Comparison of ENCODE assay signal across 2 cellular contexts in the genomic region with DNA sequence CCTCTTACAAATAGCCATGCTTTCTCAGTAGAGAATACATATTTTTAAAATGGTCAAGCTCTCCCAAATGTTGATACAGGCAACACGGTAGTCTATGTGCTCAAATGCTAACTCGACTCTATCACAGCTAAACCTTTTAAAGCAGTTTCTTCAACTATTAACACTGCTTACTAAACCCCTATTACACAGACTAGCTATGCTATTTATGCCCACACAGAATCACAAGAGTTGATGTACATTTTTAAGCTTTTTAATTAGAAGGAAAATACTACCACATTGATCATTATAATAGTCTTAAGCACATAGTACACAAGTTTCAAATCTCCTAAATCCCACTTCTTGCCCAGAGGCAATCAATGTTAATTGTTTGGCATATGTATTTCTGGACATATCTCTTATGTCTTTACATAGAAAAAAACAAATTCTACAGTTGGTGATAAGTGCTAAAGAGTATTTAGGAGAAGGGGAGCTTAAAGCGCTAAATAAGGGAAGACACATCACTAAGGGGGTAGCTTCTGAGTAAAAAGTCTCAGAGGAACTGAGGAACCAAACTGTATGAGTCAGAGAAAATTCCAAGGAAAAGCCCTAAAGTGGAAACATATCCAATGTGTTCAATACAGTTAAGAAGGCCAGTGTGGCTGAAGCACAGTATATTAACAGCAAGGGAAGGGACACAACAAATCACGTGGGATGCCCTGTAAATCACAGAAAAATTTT.
TF ChIP-seq lines count a peak whose summit lies in the region.

No MANE protein-coding gene starts in this region.

TF ChIP-seq in SK-N-SH, 30 proteins besides CTCF, POLR2A, EP300 and RAD21:
- TF ChIP-seq, protein P1, sequence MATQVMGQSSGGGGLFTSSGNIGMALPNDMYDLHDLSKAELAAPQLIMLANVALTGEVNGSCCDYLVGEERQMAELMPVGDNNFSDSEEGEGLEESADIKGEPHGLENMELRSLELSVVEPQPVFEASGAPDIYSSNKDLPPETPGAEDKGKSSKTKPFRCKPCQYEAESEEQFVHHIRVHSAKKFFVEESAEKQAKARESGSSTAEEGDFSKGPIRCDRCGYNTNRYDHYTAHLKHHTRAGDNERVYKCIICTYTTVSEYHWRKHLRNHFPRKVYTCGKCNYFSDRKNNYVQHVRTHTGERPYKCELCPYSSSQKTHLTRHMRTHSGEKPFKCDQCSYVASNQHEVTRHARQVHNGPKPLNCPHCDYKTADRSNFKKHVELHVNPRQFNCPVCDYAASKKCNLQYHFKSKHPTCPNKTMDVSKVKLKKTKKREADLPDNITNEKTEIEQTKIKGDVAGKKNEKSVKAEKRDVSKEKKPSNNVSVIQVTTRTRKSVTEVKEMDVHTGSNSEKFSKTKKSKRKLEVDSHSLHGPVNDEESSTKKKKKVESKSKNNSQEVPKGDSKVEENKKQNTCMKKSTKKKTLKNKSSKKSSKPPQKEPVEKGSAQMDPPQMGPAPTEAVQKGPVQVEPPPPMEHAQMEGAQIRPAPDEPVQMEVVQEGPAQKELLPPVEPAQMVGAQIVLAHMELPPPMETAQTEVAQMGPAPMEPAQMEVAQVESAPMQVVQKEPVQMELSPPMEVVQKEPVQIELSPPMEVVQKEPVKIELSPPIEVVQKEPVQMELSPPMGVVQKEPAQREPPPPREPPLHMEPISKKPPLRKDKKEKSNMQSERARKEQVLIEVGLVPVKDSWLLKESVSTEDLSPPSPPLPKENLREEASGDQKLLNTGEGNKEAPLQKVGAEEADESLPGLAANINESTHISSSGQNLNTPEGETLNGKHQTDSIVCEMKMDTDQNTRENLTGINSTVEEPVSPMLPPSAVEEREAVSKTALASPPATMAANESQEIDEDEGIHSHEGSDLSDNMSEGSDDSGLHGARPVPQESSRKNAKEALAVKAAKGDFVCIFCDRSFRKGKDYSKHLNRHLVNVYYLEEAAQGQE (IDR thresholded peaks at IDR 0.05; ENCODE audit: low read depth, low read length): no peak
- no peak for TF ChIP-seq TAF1 (IDR thresholded peaks at IDR 0.05; ENCODE audit: borderline replicate concordance, low read depth, low read length)
- no peak for TF ChIP-seq RXRA (IDR thresholded peaks at IDR 0.05; ENCODE audit: borderline replicate concordance, low read depth)
- 0 out of 2 replicates have a peak, but pooled peaks have one; percentile 4 for TF ChIP-seq FOSL2 (IDR thresholded peaks at IDR 0.05; ENCODE audit: borderline replicate concordance, low read depth)
- TF ChIP-seq NRF1 (IDR thresholded peaks at IDR 0.05; ENCODE audit: low read depth, low read length): no peak
- no peak for TF ChIP-seq FOXM1 (IDR thresholded peaks at IDR 0.05; ENCODE audit: low read depth)

TF ChIP-seq in HEK293T, 16 proteins besides CTCF, POLR2A, EP300 and RAD21:
- TF ChIP-seq L3MBTL2 (conservative IDR thresholded peaks at IDR 0.05) (no peak), SUZ12 (IDR thresholded peaks at IDR 0.05) (no peak), NFRKB (IDR thresholded peaks at IDR 0.05) (no peak), ELF4 (IDR thresholded peaks at IDR 0.05) (no peak), ARNT (IDR thresholded peaks at IDR 0.05) (no peak), ZNF384 (IDR thresholded peaks at IDR 0.05) (no peak), LEF1 (IDR thresholded peaks at IDR 0.05; ENCODE audit: borderline replicate concordance) (no peak), SP1 (IDR thresholded peaks at IDR 0.05) (no peak), CTBP1 (IDR thresholded peaks at IDR 0.05; ENCODE audit: borderline replicate concordance) (no peak), FOXM1 (IDR thresholded peaks at IDR 0.05; ENCODE audit: borderline replicate concordance) (no peak), TARDBP (IDR thresholded peaks at IDR 0.05) (no peak), BHLHE40 (IDR thresholded peaks at IDR 0.05; ENCODE audit: borderline replicate concordance) (no peak), HDGF (IDR thresholded peaks at IDR 0.05; ENCODE audit: borderline replicate concordance) (no peak), FOXK2 (IDR thresholded peaks at IDR 0.05) (no peak), FOXA1 (IDR thresholded peaks at IDR 0.05) (no peak)
- TF ChIP-seq, protein P2, sequence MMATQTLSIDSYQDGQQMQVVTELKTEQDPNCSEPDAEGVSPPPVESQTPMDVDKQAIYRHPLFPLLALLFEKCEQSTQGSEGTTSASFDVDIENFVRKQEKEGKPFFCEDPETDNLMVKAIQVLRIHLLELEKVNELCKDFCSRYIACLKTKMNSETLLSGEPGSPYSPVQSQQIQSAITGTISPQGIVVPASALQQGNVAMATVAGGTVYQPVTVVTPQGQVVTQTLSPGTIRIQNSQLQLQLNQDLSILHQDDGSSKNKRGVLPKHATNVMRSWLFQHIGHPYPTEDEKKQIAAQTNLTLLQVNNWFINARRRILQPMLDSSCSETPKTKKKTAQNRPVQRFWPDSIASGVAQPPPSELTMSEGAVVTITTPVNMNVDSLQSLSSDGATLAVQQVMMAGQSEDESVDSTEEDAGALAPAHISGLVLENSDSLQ (IDR thresholded peaks at IDR 0.05): no peak
